In genomic region chr1:30740251-30740951, GRCh38 we compare ENCODE assay signal across 1 cellular context.
TF ChIP-seq lines count a peak whose summit lies in the region.

No MANE protein-coding gene starts in this region.

TF ChIP-seq in GM12878, 131 proteins besides CTCF, POLR2A, EP300 and RAD21:
- TF ChIP-seq ZNF274 (IDR thresholded peaks at IDR 0.05; ENCODE audit: insufficient read depth, insufficient read length): no peak
- peak; percentile 64 for TF ChIP-seq POLR2AphosphoS5 (IDR thresholded peaks at IDR 0.05; ENCODE audit: low read length)
- TF ChIP-seq BCL11A (IDR thresholded peaks at IDR 0.05; ENCODE audit: low read depth, low read length): 0 out of 2 replicates have a peak, but pooled peaks have one; percentile 16
